8 cellular contexts compared by ENCODE assay signal in genomic region chr4:18020671-18021469, GRCh38. TPM values are rescaled to one million over a fixed set of nuclear protein-coding genes. Genes with fewer than 3 reads are reported as not detected.
A peak's percentile ranks its signal among the peaks of the same experiment; 100 is the strongest.
DNase-seq lines count a peak whose midpoint lies in the region; ATAC-seq and TF ChIP-seq lines count a peak whose summit lies in the region.

No MANE protein-coding gene starts in this region.

- peaks cover 5% of the 10 kb centered on the region; the same call in 1 of the 2 replicates for H3K4me1 ChIP-seq in Panc1 (ENCODE audit: control insufficient read depth, insufficient read depth, low read length)

- intact Hi-C loops in Panc1 (cut with micrococcal nuclease; ENCODE audit: unreplicated experiment) = no loop called here

- peak overlapping the region; percentile 82 for H3K4me3 ChIP-seq in Jurkat, Clone E6-1 (ENCODE audit: low read length)
- H3K4me3 ChIP-seq in Panc1 (ENCODE audit: low read depth in 2 of 2, low read length in 2 of 2) (peak overlapping the region; percentile 87 to 93), fibroblast of the aortic adventitia (ENCODE audit: low read depth, low read length) (peak overlapping the region; percentile 95)

- H3K36me3 ChIP-seq in Panc1 (ENCODE audit: control insufficient read depth, insufficient read depth, low read length) = no peaks in the 10 kb centered on the region; the same call in 1 of the 2 replicates

- TF ChIP-seq CTCF in Panc1 (IDR thresholded peaks at IDR 0.05) (0 out of 2 replicates have a peak, but pooled peaks have one; percentile 4), fibroblast of the aortic adventitia (IDR thresholded peaks at IDR 0.05; ENCODE audit: insufficient read depth, low read length) (no peak)

- peak overlapping the region; percentile 90 for H3K27ac ChIP-seq in Panc1 (ENCODE audit: low read length)
- H3K27ac ChIP-seq in temporal lobe (ENCODE audit: low read depth, low read length) = peak overlapping the region; percentile 79

- no peaks in the 10 kb centered on the region for H3K36me3 Mint-ChIP-seq in naive thymus-derived CD8-positive, alpha-beta T cell

- H3K9me3 Mint-ChIP-seq in naive thymus-derived CD8-positive, alpha-beta T cell = no peaks in the 10 kb centered on the region

- POLR2A ChIA-PET in Panc1 (lab: Charles Lee) = no interaction called here
- POLR2A ChIA-PET in naive thymus-derived CD8-positive, alpha-beta T cell (lab: Charles Lee) = interaction anchor here (0.5 to 1.1 kb wide), 3 partner anchors 37 to 406 kb away, joined by 3 read pairs; partner anchors contain the start of gene MED28

- DNase-seq in DMS53 (lab: John Stamatoyannopoulos, UW) (peak; percentile 84), Panc1 (ENCODE audit: low read depth, low spot score) (no peak), fibroblast of the aortic adventitia (ENCODE audit: low read depth) (peak; percentile 77)
- peak; percentile 65 for DNase-seq in Jurkat, Clone E6-1 (ENCODE audit: low read depth, low spot score)
- peak; percentile 75 for DNase-seq in activated effector memory CD4-positive, alpha-beta T cell treated with anti-CD3 and anti-CD28 coated beads, Interleukin-2, amount 50 U/mL, for 16 hours
- peak; percentile 19 to 74 (median 38) for DNase-seq in naive thymus-derived CD8-positive, alpha-beta T cell

- CTCF ChIA-PET in Panc1 (lab: Charles Lee) = no interaction called here

- ATAC-seq in GM21723 (IDR thresholded peaks at IDR 0.05; ENCODE audit: unreplicated experiment) (peak; percentile 27), Panc1 (peak; percentile 76)
- ATAC-seq in naive thymus-derived CD8-positive, alpha-beta T cell = peak; percentile 1 to 2

- no peaks in the 10 kb centered on the region for H3K9me3 ChIP-seq in Panc1 (ENCODE audit: control insufficient read depth, insufficient read depth, low read depth, low read length)

- H3K27ac Mint-ChIP-seq in naive thymus-derived CD8-positive, alpha-beta T cell = peak overlapping the region; percentile 73 to 95 (median 93)

- H3K4me1 Mint-ChIP-seq in naive thymus-derived CD8-positive, alpha-beta T cell = peaks cover 14 to 39% (median 29%) of the 10 kb centered on the region in 4 donors

- peaks cover 4% of the 10 kb centered on the region for H3K27me3 ChIP-seq in Panc1 (ENCODE audit: control insufficient read depth, insufficient read depth, low read length)

- peak overlapping the region; percentile 86 to 98 (median 96) for H3K4me3 Mint-ChIP-seq in naive thymus-derived CD8-positive, alpha-beta T cell

- H3K27me3 Mint-ChIP-seq in naive thymus-derived CD8-positive, alpha-beta T cell = peaks cover 0 to 5% (median 1%) of the 10 kb centered on the region in 5 donors

- in situ Hi-C loops in Panc1 (cut with HindIII; ENCODE audit: low pct_unique_long_range_greater_than_20kb, low sequenced_read_pairs) = no loop called here

- BruUV-seq in Panc1 (replicated peaks; lab: Mats Ljungman, UMichigan) = no TSS peak

RNA-seq across cellular contexts. Expression of gene LCORL, which starts 0.7 kb away (rescaled TPM):
- 17.5 TPM for polyA plus RNA-seq in Jurkat, Clone E6-1 (2012; ENCODE audit: insufficient read depth, insufficient read length)
- 17.5 TPM for total RNA-seq in Panc1 (2021; ENCODE audit: unreplicated experiment)
- 6.4 TPM for polyA plus RNA-seq in Panc1 (2012; ENCODE audit: insufficient read length)
- total RNA-seq in fibroblast of the aortic adventitia (ENCODE audit: low replicate concordance) = 6.7 and 11.0 TPM in 2 replicates
- total RNA-seq in naive thymus-derived CD8-positive, alpha-beta T cell = 10 to 100 TPM; 15.8 to 16.9 TPM
- 1 to 10 TPM; 4.5 to 7.3 (median 5.4) TPM for polyA plus RNA-seq in naive thymus-derived CD8-positive, alpha-beta T cell
- 46.0 TPM for total RNA-seq in temporal lobe

Comparison
In these comparisons a context has a peak if more than half of its experiments do, and no peak if none do; other contexts are left out.
1. ATAC-seq: peak in every context shown above with its lines; median percentile 76 in Panc1; 27 in GM21723; 2 in naive thymus-derived CD8-positive, alpha-beta T cell.